23 cellular contexts compared by ENCODE assay signal in genomic region chr13:25719666-25720065, GRCh38.
"Had no signal": no experiment of that assay in that cellular context is flagged by ENCODE, and none has a peak within 500 bp of the region (broad histone marks: within the 10 kb centered on the region; RNA-seq: fewer than 3 reads in every experiment).

No MANE protein-coding gene starts in this region.

- DNase-seq: colonic mucosa; cortex of kidney; dermis blood vessel endothelial cell; dorsolateral prefrontal cortex; effector CD4-positive, alpha-beta T cell; effector CD8-positive, alpha-beta T cell; effector memory CD4-positive, alpha-beta T cell; effector memory CD8-positive, alpha-beta T cell; endodermal cell; erythroblast; esophagus squamous epithelium; foreskin fibroblast; foreskin keratinocyte; foreskin melanocyte; gastrocnemius medialis; glutamatergic neuron; heart left ventricle; heart right ventricle had no signal

- ATAC-seq: effector memory CD8-positive, alpha-beta T cell; esophagus mucosa; foreskin keratinocyte; gastrocnemius medialis; gastroesophageal sphincter; heart left ventricle; heart right ventricle had no signal

- H3K4me3 ChIP-seq: colonic mucosa, coronary artery, dorsolateral prefrontal cortex, esophagus muscularis mucosa, esophagus squamous epithelium, gastrocnemius medialis, gastroesophageal sphincter, heart left ventricle, heart right ventricle had no signal

- H3K4me1 ChIP-seq: colonic mucosa, esophagus muscularis mucosa, esophagus squamous epithelium, foreskin keratinocyte, gastrocnemius medialis, gastroesophageal sphincter, heart left ventricle, heart right ventricle had no signal

- H3K27ac ChIP-seq: colonic mucosa, coronary artery, dorsolateral prefrontal cortex, epithelial cell of prostate, esophagus muscularis mucosa, esophagus squamous epithelium, foreskin keratinocyte, gastrocnemius medialis, gastroesophageal sphincter, heart left ventricle, heart right ventricle had no signal

- H3K27me3 ChIP-seq: colonic mucosa, dorsolateral prefrontal cortex, esophagus muscularis mucosa, esophagus squamous epithelium, gastrocnemius medialis, gastroesophageal sphincter had no signal

- H3K36me3 ChIP-seq: colonic mucosa, esophagus muscularis mucosa, esophagus squamous epithelium, gastrocnemius medialis, gastroesophageal sphincter, heart left ventricle, heart right ventricle had no signal

- H3K9me3 ChIP-seq: colonic mucosa, esophagus muscularis mucosa, esophagus squamous epithelium, gastrocnemius medialis, gastroesophageal sphincter, heart left ventricle, heart right ventricle had no signal
